ENCODE assay signal across 14 cellular contexts in the genomic region with DNA sequence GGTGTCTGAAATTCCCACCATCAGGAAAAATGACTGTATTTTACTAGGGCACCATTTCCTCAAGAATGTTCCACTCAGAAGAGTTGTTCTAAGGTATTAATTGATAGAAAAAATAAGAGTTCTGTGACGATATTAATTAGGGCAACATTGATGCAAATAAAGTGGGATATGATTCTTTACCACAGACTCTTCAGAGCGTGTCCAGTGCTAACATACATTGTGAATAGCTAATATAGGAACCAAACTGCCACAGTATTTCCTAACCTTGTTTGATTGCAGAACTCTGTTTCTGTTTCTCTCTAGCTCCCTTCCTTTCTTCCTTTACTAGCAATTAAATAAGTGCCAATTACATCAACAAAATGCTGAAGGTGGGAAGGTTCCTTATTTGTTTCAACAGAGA.
"Had no signal": no experiment of that assay in that cellular context is flagged by ENCODE, and none has a peak within 500 bp of the region (broad histone marks: within the 10 kb centered on the region; RNA-seq: fewer than 3 reads in every experiment).

No MANE protein-coding gene starts in this region.

- DNase-seq: activated naive CD4-positive, alpha-beta T cell; activated T-cell treated with anti-CD3 and anti-CD28 coated beads for 4 hours; aorta; cortex of kidney; effector CD4-positive, alpha-beta T cell; foreskin keratinocyte; mesenchymal stem cell; naive thymus-derived CD8-positive, alpha-beta T cell; posterior cingulate gyrus; retina; stimulated activated CD4-positive, alpha-beta T cell treated with anti-CD3 and anti-CD28 coated beads, Interleukin-2, amount 100 ng/mL, for 48 hours; stimulated activated naive CD4-positive, alpha-beta T cell had no signal

- H3K27ac Mint-ChIP-seq: naive thymus-derived CD8-positive, alpha-beta T cell had no signal

- H3K27ac ChIP-seq: foreskin keratinocyte, tibial nerve had no signal

- H3K36me3 ChIP-seq: tibial nerve had no signal

- H3K27me3 ChIP-seq: foreskin keratinocyte, tibial nerve had no signal

- H3K4me1 ChIP-seq: tibial nerve had no signal

- H3K36me3 Mint-ChIP-seq: naive thymus-derived CD8-positive, alpha-beta T cell had no signal

- ATAC-seq: activated CD4-positive, CD25-positive, alpha-beta regulatory T cell treated with anti-CD3 and anti-CD28 coated beads, Interleukin-2, amount 50 U/mL, for 24 hours; foreskin keratinocyte; naive thymus-derived CD8-positive, alpha-beta T cell had no signal

- H3K4me3 Mint-ChIP-seq: naive thymus-derived CD8-positive, alpha-beta T cell had no signal

- H3K4me1 Mint-ChIP-seq: naive thymus-derived CD8-positive, alpha-beta T cell had no signal

- H3K4me3 ChIP-seq: tibial nerve had no signal

- H3K9me3 Mint-ChIP-seq: naive thymus-derived CD8-positive, alpha-beta T cell had no signal
